Comparison of ENCODE assay signal across 11 cellular contexts in genomic region chr1:16111771-16112557, GRCh38. TPM values are rescaled to one million over a fixed set of nuclear protein-coding genes. Genes with fewer than 3 reads are reported as not detected.
A peak's percentile ranks its signal among the peaks of the same experiment; 100 is the strongest.
DNase-seq lines count a peak whose midpoint lies in the region; ATAC-seq, FAIRE-seq and TF ChIP-seq lines count a peak whose summit lies in the region.
"Had no signal": no experiment of that assay in that cellular context is flagged by ENCODE, and none has a peak within 500 bp of the region (broad histone marks: within the 10 kb centered on the region; RNA-seq: fewer than 3 reads in every experiment).

No MANE protein-coding gene starts in this region.

- no peaks in the 10 kb centered on the region for H3K36me3 Mint-ChIP-seq in stimulated activated effector memory CD8-positive, alpha-beta T cell treated with anti-CD3 and anti-CD28 coated beads, Interleukin-12 subunit alpha, Interleukin-12 subunit beta, amount 100 ng/mL, for 72 hours
- H3K36me3 Mint-ChIP-seq in activated T-cell treated with anti-CD3 and anti-CD28 coated beads, Interleukin-2, amount 50 U/mL, for 24 hours (ENCODE audit: low read depth) = no peaks in the 10 kb centered on the region

- no peak overlapping the region for H3K27ac Mint-ChIP-seq in stimulated activated effector memory CD8-positive, alpha-beta T cell treated with anti-CD3 and anti-CD28 coated beads, Interleukin-12 subunit alpha, Interleukin-12 subunit beta, amount 100 ng/mL, for 72 hours
- H3K27ac Mint-ChIP-seq in activated T-cell treated with anti-CD3 and anti-CD28 coated beads, Interleukin-2, amount 50 U/mL, for 24 hours = no peak overlapping the region

- no peaks in the 10 kb centered on the region for H3K79me2 ChIP-seq in K562 (ENCODE audit: control insufficient read depth, insufficient read depth, low read length)

- TF ChIP-seq RAD21 in K562 (CRISPR knock-in tag; conservative IDR thresholded peaks at IDR 0.05 in 1 of 2, IDR thresholded peaks at IDR 0.05 in 1 of 2) = no peak

- WGBS in K562 (ENCODE audit: insufficient coverage, low coverage, missing lambda C conversion rate) = 36% methylated on average over 15 of the region's 15 CpGs

- H3K9me3 Mint-ChIP-seq in stimulated activated effector memory CD8-positive, alpha-beta T cell treated with anti-CD3 and anti-CD28 coated beads, Interleukin-12 subunit alpha, Interleukin-12 subunit beta, amount 100 ng/mL, for 72 hours = no peaks in the 10 kb centered on the region
- H3K9me3 Mint-ChIP-seq in activated T-cell treated with anti-CD3 and anti-CD28 coated beads, Interleukin-2, amount 50 U/mL, for 24 hours = peaks cover 11% of the 10 kb centered on the region

- H3K9ac ChIP-seq in K562 (ENCODE audit: insufficient read depth in 1 of 2, low read depth in 2 of 2, low read length in 2 of 2) = peak overlapping the region in 1 of 2 experiments; percentile 72; a peak in 2 of 4 replicates

- TF ChIP-seq CTCF in HEK293 (tag by site-specific recombination; IDR thresholded peaks at IDR 0.05) = no peak
- no peak for TF ChIP-seq CTCF in K562 (IDR thresholded peaks at IDR 0.05 in 2 of 3, conservative IDR thresholded peaks at IDR 0.05 in 1 of 3; ENCODE audit: insufficient read depth in 2 of 3, low read depth in 1 of 3, low read length in 3 of 3)

- POLR2A ChIA-PET in HEK293 (lab: Yijun Ruan, JAX) = interaction anchor here (0.8 to 1.5 kb wide), 4 partner anchors 8 to 125 kb away, joined by 3 read pairs; partner anchors contain the start of genes CPLANE2 and EPHA2
- POLR2A ChIA-PET in K562 (lab: Yijun Ruan, JAX) = interaction anchor here (0.6 to 1.7 kb wide), 7 partner anchors 9 to 509 kb away, joined by 3 to 5 read pairs (median 4); no protein-coding TSS in a partner anchor

- H3K9me3 ChIP-seq in HEK293 (ENCODE audit: control insufficient read depth, insufficient read depth, low read depth, low read length) (no peaks in the 10 kb centered on the region), K562 (replicated peaks; ENCODE audit: control insufficient read depth, insufficient read depth, low read depth, low read length) (peaks cover 7% of the 10 kb centered on the region; the same call in 1 of the 2 replicates)

- H3K4me2 ChIP-seq in K562 (ENCODE audit: insufficient read depth, low read length) = no peak overlapping the region

- H2AFZ ChIP-seq in K562 (ENCODE audit: low read depth, low read length) = no peak overlapping the region

- CTCF ChIA-PET in HEK293 (lab: Yijun Ruan, JAX) = interaction anchor here (0.6 to 2.5 kb wide), 4 partner anchors 8 to 237 kb away, joined by 3 to 12 read pairs (median 4); no protein-coding TSS in a partner anchor
- CTCF ChIA-PET in K562 (lab: Yijun Ruan, JAX; ENCODE audit: low intra/inter-chr PET ratio) = no interaction called here

- H3K4me1 Mint-ChIP-seq in stimulated activated effector memory CD8-positive, alpha-beta T cell treated with anti-CD3 and anti-CD28 coated beads, Interleukin-12 subunit alpha, Interleukin-12 subunit beta, amount 100 ng/mL, for 72 hours = peaks cover 11% of the 10 kb centered on the region
- H3K4me1 Mint-ChIP-seq in activated T-cell treated with anti-CD3 and anti-CD28 coated beads, Interleukin-2, amount 50 U/mL, for 24 hours (ENCODE audit: low read depth) = no peaks in the 10 kb centered on the region

- peak; percentile 71 for FAIRE-seq in K562 (lab: Jason Lieb, UNC)
- FAIRE-seq: TTC549 had no signal

- ATAC-seq in K562 = peak; percentile 36
- peak; percentile 17 for ATAC-seq in stimulated activated effector memory CD8-positive, alpha-beta T cell treated with anti-CD3 and anti-CD28 coated beads, Interleukin-12 subunit alpha, Interleukin-12 subunit beta, amount 100 ng/mL, for 72 hours

- H3K4me3 Mint-ChIP-seq in stimulated activated effector memory CD8-positive, alpha-beta T cell treated with anti-CD3 and anti-CD28 coated beads, Interleukin-12 subunit alpha, Interleukin-12 subunit beta, amount 100 ng/mL, for 72 hours = no peak overlapping the region
- H3K4me3 Mint-ChIP-seq in activated T-cell treated with anti-CD3 and anti-CD28 coated beads, Interleukin-2, amount 50 U/mL, for 24 hours = no peak overlapping the region

- H3K27me3 ChIP-seq in K562 (ENCODE audit: control insufficient read depth in 2 of 2, insufficient read depth in 2 of 2, low read length in 2 of 2) = no peaks in the 10 kb centered on the region

- H4K20me1 ChIP-seq in K562 (replicated peaks; ENCODE audit: control insufficient read depth, insufficient read depth, low read length) = no peaks in the 10 kb centered on the region; the same call in 1 of the 2 replicates

- no peaks in the 10 kb centered on the region for H3K36me3 ChIP-seq in HEK293 (ENCODE audit: control insufficient read depth in 2 of 2, insufficient read depth in 1 of 2, low read length in 2 of 2)
- H3K36me3 ChIP-seq in K562 (ENCODE audit: control insufficient read depth, insufficient read depth, low read length) = no peaks in the 10 kb centered on the region

- in situ Hi-C loops in K562 (cut with MboI) = no loop called here

- no peak for TF ChIP-seq EP300 in K562 (IDR thresholded peaks at IDR 0.05; ENCODE audit: low read length)

- peaks cover 12% of the 10 kb centered on the region for H3K27me3 Mint-ChIP-seq in activated T-cell treated with anti-CD3 and anti-CD28 coated beads, Interleukin-2, amount 50 U/mL, for 24 hours

- peak in 1 of 4 experiments; percentile 25 for DNase-seq in K562 (ENCODE audit: extremely low read depth in 1 of 4, low spot score in 3 of 4)
- peak; percentile 68 for DNase-seq in left kidney (ENCODE audit: low read depth, low spot score)
- no peak for DNase-seq in stimulated activated effector memory CD8-positive, alpha-beta T cell treated with anti-CD3 and anti-CD28 coated beads, Interleukin-12 subunit alpha, Interleukin-12 subunit beta, amount 100 ng/mL, for 72 hours (ENCODE audit: low spot score in 2 of 2)
- no peak for DNase-seq in NCI-H2196 (lab: John Stamatoyannopoulos, UW; ENCODE audit: unreplicated experiment)
- DNase-seq in NCI-H82 (lab: John Stamatoyannopoulos, UW) = no peak
- DNase-seq in activated T-cell treated with anti-CD3 and anti-CD28 coated beads, Interleukin-2, amount 50 U/mL, for 24 hours = no peak
- DNase-seq in T-helper 2 cell = no peak
- DNase-seq: dermis blood vessel endothelial cell, NCI-H1417 had no signal

- H3K27ac ChIP-seq in HEK293 (ENCODE audit: extremely low read depth, low read depth, low read length) (no peak overlapping the region), K562 (ENCODE audit: extremely low read depth, low read depth, low read length) (no peak overlapping the region)

- intact Hi-C loops in K562 (cut with micrococcal nuclease) = no loop called here

- BruUV-seq in K562 (replicated peaks; lab: Mats Ljungman, UMichigan) = no TSS peak

- H3K4me1 ChIP-seq in HEK293 (ENCODE audit: control insufficient read depth, insufficient read depth, low read length) = no peaks in the 10 kb centered on the region
- H3K4me1 ChIP-seq in K562 (replicated peaks in 1 of 2; ENCODE audit: control insufficient read depth in 2 of 2, insufficient read depth in 2 of 2, low read length in 2 of 2) = peaks cover 0 to 39% of the 10 kb centered on the region in 2 experiments; a peak in 3 of 5 replicates

- TF ChIP-seq POLR2A in K562 (conservative IDR thresholded peaks at IDR 0.05) = no peak

- H3K4me3 ChIP-seq in HEK293 (ENCODE audit: low read depth, low read length) (no peak overlapping the region), K562 (no peak overlapping the region)

- H3K9me1 ChIP-seq in K562 (ENCODE audit: control insufficient read depth, insufficient read depth, low read length) = no peaks in the 10 kb centered on the region

TF ChIP-seq in HEK293, 187 proteins besides CTCF, POLR2A, EP300 and RAD21 (continues in another document):
- TF ChIP-seq ZNF621 (tag by site-specific recombination; IDR thresholded peaks at IDR 0.05) = peak; percentile 60; the same call in 1 of the 2 replicates

TF ChIP-seq in K562, 482 proteins besides CTCF, POLR2A, EP300 and RAD21 (continues in another document):
- TF ChIP-seq ZFX (CRISPR knock-in tag; IDR thresholded peaks at IDR 0.05) = no peak

RNA-seq across cellular contexts. Expression of gene FAM131C, which starts 38.5 kb away (rescaled TPM):
- 0.23 TPM in 1 of 2 replicates, not detected in the other for total RNA-seq in K562 (2011; cell fraction: chromatin; rRNA removed; ENCODE audit: low replicate concordance)
- total RNA-seq in K562 (2011; cell fraction: nucleolus; rRNA removed) = not detected in 2 replicates
- not detected in 2 replicates for total RNA-seq in K562 (2011; cell fraction: nucleoplasm; rRNA removed)
- not detected in 2 replicates for total RNA-seq in K562 (2014; rRNA removed)
- not detected in 2 replicates for total RNA-seq in K562 (2014; rRNA removed; fragmentation: Illumina TruSeq; extraction: Trizol)
- total RNA-seq in K562 (2015; rRNA removed; fragmentation: Illumina TruSeq; extraction: Trizol) = not detected in 2 replicates
- total RNA-seq in K562 (2021) = 0.16 and 0.18 TPM in 2 replicates
- 0.10 and 0.12 TPM in 2 replicates for polyA plus RNA-seq in K562 (2011; rRNA removed)
- 0.18 and 0.64 TPM in 2 replicates for polyA plus RNA-seq in K562 (2011; cell fraction: cytosol; rRNA removed)
- 0.17 and 0.18 TPM in 2 replicates for polyA plus RNA-seq in K562 (2011; cell fraction: nucleus; rRNA removed)
- polyA plus RNA-seq in K562 (2012) = 0.07 and 0.32 TPM in 2 replicates
- 0.11 TPM in 1 of 2 replicates, not detected in the other for polyA plus RNA-seq in K562 (2014; fragmentation: Illumina TruSeq; extraction: Trizol)
- not detected for polyA plus RNA-seq in K562 (2014; fragmentation: Nextera tagmentation; extraction: Ambion mirVana)
- 0.29 TPM in 1 of 2 replicates, not detected in the other for polyA plus RNA-seq in K562 (2014; rRNA removed)
- polyA minus RNA-seq in K562 (2011; rRNA and poly(A)+ RNA removed) = not detected in 2 replicates
- polyA minus RNA-seq in K562 (2011; cell fraction: cytosol; rRNA and poly(A)+ RNA removed) = 0.86 TPM in 1 of 2 replicates, not detected in the other
- polyA minus RNA-seq in K562 (2011; cell fraction: nucleus; rRNA and poly(A)+ RNA removed) = 0.13 TPM in 1 of 2 replicates, not detected in the other
- total RNA-seq: dermis blood vessel endothelial cell had no signal

RNA-seq across cellular contexts. Expression of gene EPHA2, which starts 43.9 kb away (rescaled TPM):
- total RNA-seq in K562 (2011; cell fraction: chromatin; rRNA removed; ENCODE audit: low replicate concordance) = 0.55 and 1.5 TPM in 2 replicates
- total RNA-seq in K562 (2011; cell fraction: nucleolus; rRNA removed) = 0.79 and 1.2 TPM in 2 replicates
- 0.15 and 0.23 TPM in 2 replicates for total RNA-seq in K562 (2011; cell fraction: nucleoplasm; rRNA removed)
- total RNA-seq in K562 (2014; rRNA removed) (not detected in 2 replicates), K562 (2014; rRNA removed; fragmentation: Illumina TruSeq; extraction: Trizol) (0.04 and 0.06 TPM in 2 replicates), K562 (2015; rRNA removed; fragmentation: Illumina TruSeq; extraction: Trizol) (not detected in 2 replicates), K562 (2021) (0.36 and 0.40 TPM in 2 replicates)
- polyA plus RNA-seq in K562 (2011; rRNA removed) (0.16 and 0.17 TPM in 2 replicates), K562 (2014; fragmentation: Illumina TruSeq; extraction: Trizol) (0.07 and 0.12 TPM in 2 replicates), K562 (2014; fragmentation: Nextera tagmentation; extraction: Ambion mirVana) (not detected), K562 (2014; rRNA removed) (0.05 TPM in 2 replicates)
- 0.09 and 0.70 TPM in 2 replicates for polyA plus RNA-seq in K562 (2011; cell fraction: cytosol; rRNA removed)
- 0.24 and 0.92 TPM in 2 replicates for polyA plus RNA-seq in K562 (2011; cell fraction: nucleus; rRNA removed)
- 0.07 and 0.09 TPM in 2 replicates for polyA plus RNA-seq in K562 (2012)
- 0.15 and 0.28 TPM in 2 replicates for polyA minus RNA-seq in K562 (2011; rRNA and poly(A)+ RNA removed)
- 1.7 and 2.2 TPM in 2 replicates for polyA minus RNA-seq in K562 (2011; cell fraction: cytosol; rRNA and poly(A)+ RNA removed)
- polyA minus RNA-seq in K562 (2011; cell fraction: nucleus; rRNA and poly(A)+ RNA removed) = 0.33 and 0.81 TPM in 2 replicates

Comparison
In these comparisons a context has a peak if more than half of its experiments do, and no peak if none do; other contexts are left out.
1. Of the 44 proteins assayed by ChIP-seq in both K562 and HEK293: peak only in K562: none; only in HEK293: ATF2, PATZ1, ZBTB17, ZBTB26, ZBTB7A, ZEB2 and 7 more; in both: PRDM10; in neither: 30.